ENCODE assay signal across 14 cellular contexts in genomic region chr2:189096769-189097447, GRCh38.
A peak's percentile ranks its signal among the peaks of the same experiment; 100 is the strongest.
DNase-seq lines count a peak whose midpoint lies in the region; ATAC-seq and TF ChIP-seq lines count a peak whose summit lies in the region.
"Had no signal": no experiment of that assay in that cellular context is flagged by ENCODE, and none has a peak within 500 bp of the region (broad histone marks: within the 10 kb centered on the region; RNA-seq: fewer than 3 reads in every experiment).

No MANE protein-coding gene starts in this region.

- peaks cover 0 to 8% of the 10 kb centered on the region in 2 donors for H3K4me1 ChIP-seq in gastrocnemius medialis

- in situ Hi-C loops in gastrocnemius medialis (cut with MboI; ENCODE audit: low sequenced_read_pairs in 4 of 4): loop anchor here (5.0 to 10.0 kb wide), 4 partner anchors 188 to 318 kb away; no protein-coding TSS in a partner anchor

- no peak overlapping the region for H3K27ac ChIP-seq in gastrocnemius medialis
- H3K27ac ChIP-seq: esophagus squamous epithelium, SK-N-MC had no signal

- DNase-seq in AG09309 (ENCODE audit: low read depth) (peak; percentile 67), chondrocyte (ENCODE audit: low spot score) (no peak), myocyte (ENCODE audit: low read depth) (peak; percentile 59), endothelial cell (ENCODE audit: low spot score) (no peak), gastrocnemius medialis (no peak)
- DNase-seq: activated CD4-positive, alpha-beta T cell treated with anti-CD3 and anti-CD28 coated beads, Interleukin-2, amount 50 U/mL, for 4 hours; activated naive CD8-positive, alpha-beta T cell treated with anti-CD3 and anti-CD28 coated beads, Interleukin-2, amount 10 ng/mL, durations not matched to agents 7 days and 5 days; CD4-positive, alpha-beta memory T cell; esophagus squamous epithelium; NCI-H510A had no signal

- H3K4me3 ChIP-seq in AG09309 (ENCODE audit: control insufficient read depth, low read depth, low read length): no peak overlapping the region
- H3K4me3 ChIP-seq in gastrocnemius medialis: no peak overlapping the region
- H3K4me3 ChIP-seq: esophagus squamous epithelium, SK-N-MC had no signal

- ATAC-seq in HG02763 (IDR thresholded peaks at IDR 0.05; ENCODE audit: unreplicated experiment) (no peak), gastrocnemius medialis (no peak), GM18511 (IDR thresholded peaks at IDR 0.05; ENCODE audit: unreplicated experiment) (no peak)

- H3K27me3 Mint-ChIP-seq in chondrocyte (ENCODE audit: low read depth): no peaks in the 10 kb centered on the region
- peaks cover 1% of the 10 kb centered on the region for H3K27me3 Mint-ChIP-seq in endothelial cell (ENCODE audit: unreplicated experiment)
- H3K27me3 Mint-ChIP-seq: activated naive CD8-positive, alpha-beta T cell treated with anti-CD3 and anti-CD28 coated beads, Interleukin-2, amount 10 ng/mL, durations not matched to agents 7 days and 5 days; CD4-positive, alpha-beta memory T cell had no signal

- H3K4me1 Mint-ChIP-seq in chondrocyte (ENCODE audit: low read depth): peaks cover 75% of the 10 kb centered on the region
- H3K4me1 Mint-ChIP-seq in endothelial cell (ENCODE audit: unreplicated experiment): peaks cover 2% of the 10 kb centered on the region

- H3K36me3 Mint-ChIP-seq in chondrocyte (ENCODE audit: low read depth) (peaks cover 35% of the 10 kb centered on the region), endothelial cell (ENCODE audit: low read depth, unreplicated experiment) (peaks cover 3% of the 10 kb centered on the region)
- H3K36me3 Mint-ChIP-seq: activated naive CD8-positive, alpha-beta T cell treated with anti-CD3 and anti-CD28 coated beads, Interleukin-2, amount 10 ng/mL, durations not matched to agents 7 days and 5 days; CD4-positive, alpha-beta memory T cell had no signal

- TF ChIP-seq POLR2A in gastrocnemius medialis (IDR thresholded peaks at IDR 0.05): no peak

- no peaks in the 10 kb centered on the region for H3K36me3 ChIP-seq in gastrocnemius medialis

- intact Hi-C loops in gastrocnemius medialis (cut with DNase I; ENCODE audit: low total_unique reads): loop anchor here (10.0 kb wide), 1 partner anchor 572 kb away; no protein-coding TSS in a partner anchor

- TF ChIP-seq RAD21 in Ishikawa (IDR thresholded peaks at IDR 0.05; ENCODE audit: low read depth): no peak

- no peak for TF ChIP-seq EP300 in Ishikawa (IDR thresholded peaks at IDR 0.05; ENCODE audit: borderline replicate concordance)

- no peak overlapping the region for H3K4me3 Mint-ChIP-seq in chondrocyte (ENCODE audit: unreplicated experiment)
- no peak overlapping the region for H3K4me3 Mint-ChIP-seq in endothelial cell (ENCODE audit: unreplicated experiment)
- H3K4me3 Mint-ChIP-seq: activated naive CD8-positive, alpha-beta T cell treated with anti-CD3 and anti-CD28 coated beads, Interleukin-2, amount 10 ng/mL, durations not matched to agents 7 days and 5 days; CD4-positive, alpha-beta memory T cell had no signal

- H3K27me3 ChIP-seq in gastrocnemius medialis: no peaks in the 10 kb centered on the region
- H3K27me3 ChIP-seq: esophagus squamous epithelium had no signal

- H3K9me3 Mint-ChIP-seq in chondrocyte (ENCODE audit: low read depth) (no peaks in the 10 kb centered on the region), endothelial cell (ENCODE audit: unreplicated experiment) (no peaks in the 10 kb centered on the region)
- H3K9me3 Mint-ChIP-seq: activated naive CD8-positive, alpha-beta T cell treated with anti-CD3 and anti-CD28 coated beads, Interleukin-2, amount 10 ng/mL, durations not matched to agents 7 days and 5 days; CD4-positive, alpha-beta memory T cell had no signal

- H3K9me3 ChIP-seq in gastrocnemius medialis: no peaks in the 10 kb centered on the region
- H3K9me3 ChIP-seq: esophagus squamous epithelium had no signal

- H3K27ac Mint-ChIP-seq in chondrocyte (ENCODE audit: unreplicated experiment): peak overlapping the region; percentile 93
- H3K27ac Mint-ChIP-seq in endothelial cell (ENCODE audit: unreplicated experiment): no peak overlapping the region
- H3K27ac Mint-ChIP-seq: activated naive CD8-positive, alpha-beta T cell treated with anti-CD3 and anti-CD28 coated beads, Interleukin-2, amount 10 ng/mL, durations not matched to agents 7 days and 5 days had no signal

- TF ChIP-seq CTCF in AG09309 (IDR thresholded peaks at IDR 0.05; ENCODE audit: control insufficient read depth, insufficient read depth, low read depth, low read length, missing control alignments) (no peak), chondrocyte (IDR thresholded peaks at IDR 0.05) (no peak), endothelial cell (IDR thresholded peaks at IDR 0.05; ENCODE audit: unreplicated experiment) (no peak), gastrocnemius medialis (IDR thresholded peaks at IDR 0.05 in 4 of 5, conservative IDR thresholded peaks at IDR 0.05 in 1 of 5) (no peak)

TF ChIP-seq in Ishikawa, 13 proteins besides CTCF, POLR2A, EP300 and RAD21:
- peak; percentile 70 for TF ChIP-seq TEAD4 (IDR thresholded peaks at IDR 0.05)
- TF ChIP-seq TCF12 (IDR thresholded peaks at IDR 0.05; ENCODE audit: low read depth): no peak
- TF ChIP-seq, protein P1, sequence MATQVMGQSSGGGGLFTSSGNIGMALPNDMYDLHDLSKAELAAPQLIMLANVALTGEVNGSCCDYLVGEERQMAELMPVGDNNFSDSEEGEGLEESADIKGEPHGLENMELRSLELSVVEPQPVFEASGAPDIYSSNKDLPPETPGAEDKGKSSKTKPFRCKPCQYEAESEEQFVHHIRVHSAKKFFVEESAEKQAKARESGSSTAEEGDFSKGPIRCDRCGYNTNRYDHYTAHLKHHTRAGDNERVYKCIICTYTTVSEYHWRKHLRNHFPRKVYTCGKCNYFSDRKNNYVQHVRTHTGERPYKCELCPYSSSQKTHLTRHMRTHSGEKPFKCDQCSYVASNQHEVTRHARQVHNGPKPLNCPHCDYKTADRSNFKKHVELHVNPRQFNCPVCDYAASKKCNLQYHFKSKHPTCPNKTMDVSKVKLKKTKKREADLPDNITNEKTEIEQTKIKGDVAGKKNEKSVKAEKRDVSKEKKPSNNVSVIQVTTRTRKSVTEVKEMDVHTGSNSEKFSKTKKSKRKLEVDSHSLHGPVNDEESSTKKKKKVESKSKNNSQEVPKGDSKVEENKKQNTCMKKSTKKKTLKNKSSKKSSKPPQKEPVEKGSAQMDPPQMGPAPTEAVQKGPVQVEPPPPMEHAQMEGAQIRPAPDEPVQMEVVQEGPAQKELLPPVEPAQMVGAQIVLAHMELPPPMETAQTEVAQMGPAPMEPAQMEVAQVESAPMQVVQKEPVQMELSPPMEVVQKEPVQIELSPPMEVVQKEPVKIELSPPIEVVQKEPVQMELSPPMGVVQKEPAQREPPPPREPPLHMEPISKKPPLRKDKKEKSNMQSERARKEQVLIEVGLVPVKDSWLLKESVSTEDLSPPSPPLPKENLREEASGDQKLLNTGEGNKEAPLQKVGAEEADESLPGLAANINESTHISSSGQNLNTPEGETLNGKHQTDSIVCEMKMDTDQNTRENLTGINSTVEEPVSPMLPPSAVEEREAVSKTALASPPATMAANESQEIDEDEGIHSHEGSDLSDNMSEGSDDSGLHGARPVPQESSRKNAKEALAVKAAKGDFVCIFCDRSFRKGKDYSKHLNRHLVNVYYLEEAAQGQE (IDR thresholded peaks at IDR 0.05; ENCODE audit: low read depth): no peak
- TF ChIP-seq USF1 (IDR thresholded peaks at IDR 0.05): no peak
- no peak for TF ChIP-seq CREB1 (IDR thresholded peaks at IDR 0.05; ENCODE audit: low read depth)
- TF ChIP-seq NFIC (IDR thresholded peaks at IDR 0.05): no peak
- no peak for TF ChIP-seq ZBTB7A (IDR thresholded peaks at IDR 0.05; ENCODE audit: low read depth)
- no peak for TF ChIP-seq EGR1 (IDR thresholded peaks at IDR 0.05)
- peak; percentile 57; the same call in 1 of the 2 replicates for TF ChIP-seq CEBPB (IDR thresholded peaks at IDR 0.05)
- no peak for TF ChIP-seq YY1 (IDR thresholded peaks at IDR 0.05; ENCODE audit: low read depth)
- no peak for TF ChIP-seq TAF1 (IDR thresholded peaks at IDR 0.05; ENCODE audit: low read depth)
- TF ChIP-seq MAX (IDR thresholded peaks at IDR 0.05): no peak
- TF ChIP-seq FOXM1 (IDR thresholded peaks at IDR 0.05; ENCODE audit: borderline replicate concordance, low read depth): no peak

Comparison
In these comparisons a context has a peak if more than half of its experiments do, and no peak if none do; other contexts are left out.
1. DNase-seq: peak in AG09309 (single experiment) and myocyte (single experiment); none in chondrocyte (single experiment), endothelial cell (single experiment) and gastrocnemius medialis (0 of 2).